In genomic region chr12:94287245-94287628, GRCh38 we compare ENCODE assay signal across 14 cellular contexts.
DNase-seq lines count a peak whose midpoint lies in the region; ATAC-seq, FAIRE-seq and TF ChIP-seq lines count a peak whose summit lies in the region.
"Had no signal": no experiment of that assay in that cellular context is flagged by ENCODE, and none has a peak within 500 bp of the region (broad histone marks: within the 10 kb centered on the region; RNA-seq: fewer than 3 reads in every experiment).

No MANE protein-coding gene starts in this region.

- TF ChIP-seq RAD21 in HepG2 (CRISPR knock-in tag; IDR thresholded peaks at IDR 0.05), result no peak

- H3K27me3 Mint-ChIP-seq in immature natural killer cell (ENCODE audit: low read depth in 3 of 3), result peaks cover 1 to 7% (median 4%) of the 10 kb centered on the region in 3 donors

- H3K9ac ChIP-seq in trophoblast cell (ENCODE audit: low read length) (no peak overlapping the region), HepG2 (ENCODE audit: insufficient read depth, low read depth, low read length) (no peak overlapping the region)

- H4K8ac ChIP-seq in trophoblast cell (ENCODE audit: low read depth, low read length), result no peak overlapping the region

- H3K4me3 ChIP-seq in trophoblast cell (ENCODE audit: low read depth, low read length) (no peak overlapping the region), HepG2 (replicated peaks in 1 of 3; ENCODE audit: insufficient read depth in 1 of 3, low read depth in 2 of 3, low read length in 3 of 3) (no peak overlapping the region)

- TF ChIP-seq POLR2A in HepG2 (IDR thresholded peaks at IDR 0.05; ENCODE audit: insufficient read depth in 1 of 2, low read depth in 2 of 2, low read length in 2 of 2), result no peak

- no CpG with 5 or more reads among the region's 10 CpGs for WGBS in trophoblast cell (ENCODE audit: extremely low coverage, insufficient coverage, insufficient read length)
- over 99% methylated on average over 9 of the region's 10 CpGs for WGBS in HepG2 (ENCODE audit: low lambda C conversion rate)

- no peaks in the 10 kb centered on the region for H3K9me3 ChIP-seq in trophoblast cell (ENCODE audit: insufficient read depth, low read depth, low read length)
- H3K9me3 ChIP-seq in HepG2 (ENCODE audit: low read length), result no peaks in the 10 kb centered on the region

- POLR2A ChIA-PET in HepG2 (lab: Yijun Ruan, JAX), result no interaction called here

- no peaks in the 10 kb centered on the region for H4K20me1 ChIP-seq in HepG2 (ENCODE audit: insufficient read depth, low read length)

- BruUV-seq in HepG2 (replicated peaks; lab: Mats Ljungman, UMichigan), result no TSS peak

- H3K27me3 ChIP-seq in trophoblast cell (ENCODE audit: insufficient read depth, low read length), result no peaks in the 10 kb centered on the region
- H3K27me3 ChIP-seq in HepG2 (ENCODE audit: control insufficient read depth in 1 of 2, insufficient read depth in 2 of 2, low read length in 2 of 2), result no peaks in the 10 kb centered on the region

- peaks cover 15 to 23% of the 10 kb centered on the region in 2 donors for H3K4me1 Mint-ChIP-seq in immature natural killer cell

- H3K79me2 ChIP-seq in trophoblast cell (ENCODE audit: control insufficient read depth, insufficient read depth, low read length, poor library complexity) (no peaks in the 10 kb centered on the region), HepG2 (ENCODE audit: insufficient read depth, low read length) (no peaks in the 10 kb centered on the region)

- H3K4me1 ChIP-seq in trophoblast cell (ENCODE audit: control insufficient read depth in 1 of 2, insufficient read depth in 2 of 2, low read length in 2 of 2) (peaks cover 10 to 16% of the 10 kb centered on the region in 2 experiments), HepG2 (ENCODE audit: insufficient read depth, low read length) (no peaks in the 10 kb centered on the region)

- H3K9me3 Mint-ChIP-seq in immature natural killer cell, result no peaks in the 10 kb centered on the region

- H2AFZ ChIP-seq in trophoblast cell (ENCODE audit: insufficient read depth, low read length, poor library complexity) (no peak overlapping the region), HepG2 (ENCODE audit: low read length) (no peak overlapping the region)

- no peak overlapping the region for H3K27ac ChIP-seq in trophoblast cell (ENCODE audit: low read depth, low read length)
- no peak overlapping the region for H3K27ac ChIP-seq in HepG2 (ENCODE audit: extremely low read length, insufficient read depth, low read length)

- intact Hi-C loops in HepG2 (cut with micrococcal nuclease; ENCODE audit: unreplicated experiment), result no loop called here

- DNase-seq in NCI-H1436 (lab: John Stamatoyannopoulos, UW), result peak; percentile 21
- no peak for DNase-seq in NCI-H1436 treated with DMSO at 0.1 percent for 48 hours (lab: John Stamatoyannopoulos, UW)
- DNase-seq in NCI-H2227 (lab: John Stamatoyannopoulos, UW; ENCODE audit: unreplicated experiment), result peak; percentile 68
- DNase-seq in immature natural killer cell, result no peak
- DNase-seq in trophoblast cell, result peak; percentile 18 to 63
- no peak for DNase-seq in HepG2 (ENCODE audit: low spot score)
- no peak for DNase-seq in cerebellar cortex (ENCODE audit: low spot score)
- no peak for DNase-seq in NCI-H446 (lab: John Stamatoyannopoulos, UW)
- DNase-seq: DMS53, HCEC 1CT, IMR-90, NCI-H187, NCI-H510A treated with DMSO at 0.1 percent for 48 hours had no signal

- H3K4me2 ChIP-seq in trophoblast cell (ENCODE audit: low read length) (no peak overlapping the region), HepG2 (ENCODE audit: low read depth, low read length) (no peak overlapping the region)

- no peak overlapping the region for H3K23ac ChIP-seq in trophoblast cell (ENCODE audit: low read length)

- no peak for FAIRE-seq in HepG2 (lab: Jason Lieb, UNC)
- FAIRE-seq: A204.1 had no signal

- no peak overlapping the region for H2BK120ac ChIP-seq in trophoblast cell (ENCODE audit: insufficient read depth, low read length, poor library complexity)

- H2BK5ac ChIP-seq in trophoblast cell (ENCODE audit: low read depth, low read length, poor library complexity), result no peak overlapping the region

- H2BK12ac ChIP-seq in trophoblast cell (ENCODE audit: low read length), result no peak overlapping the region

- H3K18ac ChIP-seq in trophoblast cell (ENCODE audit: low read length), result no peak overlapping the region

- peak overlapping the region in 4 of 6 donors; percentile 6 to 51 (median 22) for H3K27ac Mint-ChIP-seq in immature natural killer cell

- no peak overlapping the region for H3K14ac ChIP-seq in trophoblast cell (ENCODE audit: low read length)

- H2AK5ac ChIP-seq in trophoblast cell (ENCODE audit: low read length), result no peak overlapping the region

- TF ChIP-seq EP300 in HepG2 (IDR thresholded peaks at IDR 0.05; ENCODE audit: low read depth in 2 of 2, low read length in 2 of 2) (no peak), HepG2 (CRISPR knock-in tag; IDR thresholded peaks at IDR 0.05; ENCODE audit: borderline replicate concordance) (no peak)

- no peak for TF ChIP-seq CTCF in HepG2 (CRISPR knock-in tag; IDR thresholded peaks at IDR 0.05)

- CTCF ChIA-PET in HepG2 (lab: Yijun Ruan, JAX; ENCODE audit: low intra/inter-chr PET ratio, low total read pairs), result no interaction called here

- H4K12ac ChIP-seq in trophoblast cell (ENCODE audit: low read depth, low read length), result no peak overlapping the region

- in situ Hi-C loops in HepG2 (cut with HindIII; ENCODE audit: extremely low pct_ligation_motif_present, low pct_unique_long_range_greater_than_20kb), result no loop called here

- no peak for ATAC-seq in HepG2

- H3K36me3 ChIP-seq in trophoblast cell (ENCODE audit: control insufficient read depth in 1 of 2, insufficient read depth in 2 of 2, low read length in 2 of 2), result no peaks in the 10 kb centered on the region
- peaks cover 7 to 21% of the 10 kb centered on the region in 2 experiments for H3K36me3 ChIP-seq in HepG2 (replicated peaks in 1 of 2; ENCODE audit: control insufficient read depth in 1 of 2, insufficient read depth in 2 of 2, low read length in 2 of 2)

- H3K4me3 Mint-ChIP-seq in immature natural killer cell, result no peak overlapping the region

- H3K79me1 ChIP-seq in trophoblast cell (ENCODE audit: low read length), result peaks cover 2% of the 10 kb centered on the region

- no peak overlapping the region for H3K4ac ChIP-seq in trophoblast cell (ENCODE audit: low read depth, low read length)

- no peak overlapping the region for H4K91ac ChIP-seq in trophoblast cell (ENCODE audit: low read depth, low read length)

- peaks cover 11 to 37% (median 17%) of the 10 kb centered on the region in 3 donors for H3K36me3 Mint-ChIP-seq in immature natural killer cell

TF ChIP-seq in HepG2, 621 proteins besides CTCF, POLR2A, EP300 and RAD21:
- no peak for TF ChIP-seq POLR2AphosphoS5 (IDR thresholded peaks at IDR 0.05; ENCODE audit: low read depth, low read length)
- no peak for TF ChIP-seq SMAD9 (CRISPR knock-in tag; IDR thresholded peaks at IDR 0.05)
- no peak for TF ChIP-seq CEBPB (IDR thresholded peaks at IDR 0.05; ENCODE audit: borderline replicate concordance, low read depth, low read length)
- TF ChIP-seq CENPX (CRISPR knock-in tag; IDR thresholded peaks at IDR 0.05), result no peak
- TF ChIP-seq, protein P1, sequence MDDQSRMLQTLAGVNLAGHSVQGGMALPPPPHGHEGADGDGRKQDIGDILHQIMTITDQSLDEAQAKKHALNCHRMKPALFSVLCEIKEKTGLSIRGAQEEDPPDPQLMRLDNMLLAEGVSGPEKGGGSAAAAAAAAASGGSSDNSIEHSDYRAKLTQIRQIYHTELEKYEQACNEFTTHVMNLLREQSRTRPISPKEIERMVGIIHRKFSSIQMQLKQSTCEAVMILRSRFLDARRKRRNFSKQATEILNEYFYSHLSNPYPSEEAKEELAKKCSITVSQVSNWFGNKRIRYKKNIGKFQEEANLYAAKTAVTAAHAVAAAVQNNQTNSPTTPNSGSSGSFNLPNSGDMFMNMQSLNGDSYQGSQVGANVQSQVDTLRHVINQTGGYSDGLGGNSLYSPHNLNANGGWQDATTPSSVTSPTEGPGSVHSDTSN (CRISPR knock-in tag; IDR thresholded peaks at IDR 0.05; ENCODE audit: borderline replicate concordance), result no peak
- TF ChIP-seq TRAFD1 (CRISPR knock-in tag; IDR thresholded peaks at IDR 0.05; ENCODE audit: borderline replicate concordance), result no peak
- TF ChIP-seq ZNF430 (CRISPR knock-in tag; IDR thresholded peaks at IDR 0.05), result no peak
- TF ChIP-seq, protein P2, sequence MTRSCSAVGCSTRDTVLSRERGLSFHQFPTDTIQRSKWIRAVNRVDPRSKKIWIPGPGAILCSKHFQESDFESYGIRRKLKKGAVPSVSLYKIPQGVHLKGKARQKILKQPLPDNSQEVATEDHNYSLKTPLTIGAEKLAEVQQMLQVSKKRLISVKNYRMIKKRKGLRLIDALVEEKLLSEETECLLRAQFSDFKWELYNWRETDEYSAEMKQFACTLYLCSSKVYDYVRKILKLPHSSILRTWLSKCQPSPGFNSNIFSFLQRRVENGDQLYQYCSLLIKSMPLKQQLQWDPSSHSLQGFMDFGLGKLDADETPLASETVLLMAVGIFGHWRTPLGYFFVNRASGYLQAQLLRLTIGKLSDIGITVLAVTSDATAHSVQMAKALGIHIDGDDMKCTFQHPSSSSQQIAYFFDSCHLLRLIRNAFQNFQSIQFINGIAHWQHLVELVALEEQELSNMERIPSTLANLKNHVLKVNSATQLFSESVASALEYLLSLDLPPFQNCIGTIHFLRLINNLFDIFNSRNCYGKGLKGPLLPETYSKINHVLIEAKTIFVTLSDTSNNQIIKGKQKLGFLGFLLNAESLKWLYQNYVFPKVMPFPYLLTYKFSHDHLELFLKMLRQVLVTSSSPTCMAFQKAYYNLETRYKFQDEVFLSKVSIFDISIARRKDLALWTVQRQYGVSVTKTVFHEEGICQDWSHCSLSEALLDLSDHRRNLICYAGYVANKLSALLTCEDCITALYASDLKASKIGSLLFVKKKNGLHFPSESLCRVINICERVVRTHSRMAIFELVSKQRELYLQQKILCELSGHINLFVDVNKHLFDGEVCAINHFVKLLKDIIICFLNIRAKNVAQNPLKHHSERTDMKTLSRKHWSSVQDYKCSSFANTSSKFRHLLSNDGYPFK (CRISPR knock-in tag; IDR thresholded peaks at IDR 0.05; ENCODE audit: borderline replicate concordance), result no peak
- TF ChIP-seq ZNF263 (CRISPR knock-in tag; IDR thresholded peaks at IDR 0.05), result no peak
- TF ChIP-seq ZNF709 (CRISPR knock-in tag; IDR thresholded peaks at IDR 0.05), result no peak
- TF ChIP-seq NFRKB (IDR thresholded peaks at IDR 0.05), result no peak

Comparison
In these comparisons a context has a peak if more than half of its experiments do, and no peak if none do; other contexts are left out.
1. DNase-seq: peak in NCI-H1436 (single experiment), NCI-H2227 (single experiment) and trophoblast cell (2 of 2); none in NCI-H1436 treated with DMSO at 0.1 percent for 48 hours (single experiment), immature natural killer cell (0 of 3), HepG2 (single experiment), cerebellar cortex (single experiment) and NCI-H446 (0 of 2).